8 cellular contexts compared by ENCODE assay signal in genomic region chr6:44257007-44257752, GRCh38. TPM values are rescaled to one million over a fixed set of nuclear protein-coding genes. Genes with fewer than 3 reads are reported as not detected.
DNase-seq lines count a peak whose midpoint lies in the region; ATAC-seq, FAIRE-seq and TF ChIP-seq lines count a peak whose summit lies in the region.

Gene SLC35B2 (minus strand): TSS chr6:44257528. CDS start chr6:44257410, 118 bp downstream.

- POLR2A ChIA-PET in A549 (lab: Yijun Ruan, JAX) = interaction anchor here (1.2 to 1.7 kb wide), 2 partner anchors 10 to 161 kb away, joined by 4 to 38 read pairs; partner anchors contain the start of gene HSP90AB1

- no peak for TF ChIP-seq RAD21 in A549 (conservative IDR thresholded peaks at IDR 0.05 in 1 of 2, IDR thresholded peaks at IDR 0.05 in 1 of 2)

- no peak for FAIRE-seq in A549 (lab: Jason Lieb, UNC)

- H3K4me2 ChIP-seq in A549 = peak within 1 kb of the TSS; percentile 88

- peak within 1 kb of the TSS; percentile 89 for H3K4me3 Mint-ChIP-seq in dendritic cell treated with granulocyte-macrophage colony-stimulating factor and Interleukin-4, amounts not matched to agents 40 ng/mL and 50 ng/mL, for 4 days

- peaks cover 90% of the 10 kb centered on the region for H3K4me1 Mint-ChIP-seq in dendritic cell treated with granulocyte-macrophage colony-stimulating factor and Interleukin-4, amounts not matched to agents 40 ng/mL and 50 ng/mL, for 4 days (ENCODE audit: low read depth)

- H3K4me3 ChIP-seq in A549 = peak within 1 kb of the TSS; percentile 96

- 0% methylated on average over 8 of the region's 80 CpGs for WGBS in A549 (ENCODE audit: missing lambda C conversion rate)

- DNase-seq in A549 (ENCODE audit: low read depth in 1 of 2, low spot score in 1 of 2) = peak; percentile 48 to 55
- DNase-seq in NCI-H2171 (lab: John Stamatoyannopoulos, UW) = peak; percentile 69
- peak; percentile 93 for DNase-seq in left kidney (ENCODE audit: low read depth, low spot score)
- DNase-seq in stimulated activated CD4-positive, alpha-beta T cell treated with anti-CD3 and anti-CD28 coated beads, Interleukin-2, amount 100 ng/mL, for 24 hours = peak; percentile 69 to 72

- peaks cover 27% of the 10 kb centered on the region for H3K4me1 ChIP-seq in A549

- TF ChIP-seq POLR2A in A549 (IDR thresholded peaks at IDR 0.05; ENCODE audit: low read length) = peak; percentile 51
- peak; percentile 70 for TF ChIP-seq POLR2A in GM15510 (IDR thresholded peaks at IDR 0.05; ENCODE audit: borderline replicate concordance, extremely low read depth, insufficient read length)

- TF ChIP-seq CTCF in A549 (IDR thresholded peaks at IDR 0.05) = peak; percentile 80

- CTCF ChIA-PET in A549 (lab: Yijun Ruan, JAX) = interaction anchor here (0.6 to 3.7 kb wide), 14 partner anchors 10 to 161 kb away, joined by 3 to 29 read pairs (median 4); partner anchors contain the start of genes HSP90AB1 and MYMX

- H3K9me3 ChIP-seq in A549 = no peaks in the 10 kb centered on the region

- H3K27ac ChIP-seq in A549 = peak within 1 kb of the TSS; percentile 93 to 99

- intact Hi-C loops in dendritic cell treated with granulocyte-macrophage colony-stimulating factor and Interleukin-4, amounts not matched to agents 40 ng/mL and 50 ng/mL, for 4 days (cut with micrococcal nuclease) = no loop called here

- no peaks in the 10 kb centered on the region for H3K9me3 Mint-ChIP-seq in dendritic cell treated with granulocyte-macrophage colony-stimulating factor and Interleukin-4, amounts not matched to agents 40 ng/mL and 50 ng/mL, for 4 days

- H3K27ac Mint-ChIP-seq in dendritic cell treated with granulocyte-macrophage colony-stimulating factor and Interleukin-4, amounts not matched to agents 40 ng/mL and 50 ng/mL, for 4 days = peak within 1 kb of the TSS; percentile 86

- TF ChIP-seq EP300 in A549 (IDR thresholded peaks at IDR 0.05) = no peak

- peaks cover 97% of the 10 kb centered on the region for H3K36me3 Mint-ChIP-seq in dendritic cell treated with granulocyte-macrophage colony-stimulating factor and Interleukin-4, amounts not matched to agents 40 ng/mL and 50 ng/mL, for 4 days (ENCODE audit: low read depth)

- no peaks in the 10 kb centered on the region for H3K27me3 Mint-ChIP-seq in dendritic cell treated with granulocyte-macrophage colony-stimulating factor and Interleukin-4, amounts not matched to agents 40 ng/mL and 50 ng/mL, for 4 days

- ATAC-seq in A549 (peak; percentile 48 to 54), HG02885 (IDR thresholded peaks at IDR 0.05; ENCODE audit: poor library complexity, unreplicated experiment) (peak; percentile 54)
- ATAC-seq in activated CD4-positive, CD25-positive, alpha-beta regulatory T cell treated with anti-CD3 and anti-CD28 coated beads, Interleukin-2, amount 50 U/mL, for 24 hours = peak; percentile 61 to 66

TF ChIP-seq in A549, 52 proteins besides CTCF, POLR2A, EP300 and RAD21:
- TF ChIP-seq NPAS2 (CRISPR knock-in tag; IDR thresholded peaks at IDR 0.05; ENCODE audit: borderline replicate concordance) = peak; percentile 89
- no peak for TF ChIP-seq ZNF302 (CRISPR knock-in tag; IDR thresholded peaks at IDR 0.05)
- TF ChIP-seq BCL3 (IDR thresholded peaks at IDR 0.05) = peak; percentile 67; the same call in 1 of the 3 replicates
- TF ChIP-seq PHF8 (IDR thresholded peaks at IDR 0.05; ENCODE audit: borderline replicate concordance, low read depth) = peak; percentile 59
- peak; percentile 98 for TF ChIP-seq USF2 (IDR thresholded peaks at IDR 0.05)
- peak; percentile 72 for TF ChIP-seq MAX (IDR thresholded peaks at IDR 0.05)
- TF ChIP-seq MAZ (IDR thresholded peaks at IDR 0.05; ENCODE audit: borderline replicate concordance, low read depth, low read length) = no peak
- TF ChIP-seq REST (IDR thresholded peaks at IDR 0.05) = no peak
- peak; percentile 42 for TF ChIP-seq SMC3 (IDR thresholded peaks at IDR 0.05)
- peak in 1 of 2 experiments; percentile 78; a peak in 2 of 5 replicates for TF ChIP-seq JUN (IDR thresholded peaks at IDR 0.05)
- TF ChIP-seq ESRRA (IDR thresholded peaks at IDR 0.05; ENCODE audit: borderline replicate concordance, low read length) = 0 out of 2 replicates have a peak, but pooled peaks have one; percentile 64
- no peak for TF ChIP-seq EHMT2 (IDR thresholded peaks at IDR 0.05; ENCODE audit: low read depth)
- TF ChIP-seq KDM5A (IDR thresholded peaks at IDR 0.05) = peak; percentile 46; the same call in 1 of the 2 replicates

RNA-seq across cellular contexts. Expression of gene SLC35B2, which starts in this region (rescaled TPM):
- polyA plus RNA-seq in A549 (2011; rRNA removed) = 44.5 and 61.4 TPM in 2 replicates
- polyA plus RNA-seq in A549 (2012; cell fraction: cytosol; rRNA removed) = 56.6 and 84.2 TPM in 2 replicates
- polyA plus RNA-seq in A549 (2012; cell fraction: nucleus; rRNA removed) = 60.0 and 63.0 TPM in 2 replicates
- 38.7 to 45.6 TPM (median 45.5 TPM) in 3 replicates for polyA plus RNA-seq in A549 (2017; fragmentation: RNase III; extraction: RNeasy Plus Mini Kit Qiagen cat#74134 plus additional on column Dnase treatment)
- 44.0 and 52.2 TPM in 2 replicates for polyA minus RNA-seq in A549 (2011; rRNA and poly(A)+ RNA removed)

Comparison
In these comparisons a context has a peak if more than half of its experiments do, and no peak if none do; other contexts are left out.
1. Peak in every context shown above with its lines: DNase-seq, ATAC-seq, H3K4me3 ChIP-seq and H3K27ac ChIP-seq.